40 cellular contexts compared by ENCODE assay signal in genomic region chr4:68861057-68861456, GRCh38. TPM values are rescaled to one million over a fixed set of nuclear protein-coding genes. Genes with fewer than 3 reads are reported as not detected.
"Had no signal": no experiment of that assay in that cellular context is flagged by ENCODE, and none has a peak within 500 bp of the region (broad histone marks: within the 10 kb centered on the region; RNA-seq: fewer than 3 reads in every experiment).

No MANE protein-coding gene starts in this region.

- DNase-seq: activated CD4-positive, alpha-beta memory T cell treated with anti-CD3 and anti-CD28 coated beads for 36 hours; activated CD4-positive, alpha-beta T cell treated with anti-CD3 and anti-CD28 coated beads for 1 hour; activated CD4-positive, alpha-beta T cell treated with anti-CD3 and anti-CD28 coated beads for 36 hours; activated CD4-positive, alpha-beta T cell treated with anti-CD3 and anti-CD28 coated beads, Interleukin-2, amount 10 ng/mL, durations not matched to agents 24 days and 14 days; activated CD4-positive, alpha-beta T cell treated with anti-CD3 and anti-CD28 coated beads, Interleukin-2, amount 50 U/mL, for 1 hour; activated CD4-positive, alpha-beta T cell treated with anti-CD3 and anti-CD28 coated beads, Interleukin-2, amount 50 U/mL, for 4 hours; activated CD4-positive, CD25-positive, alpha-beta regulatory T cell; activated CD8-positive, alpha-beta memory T cell treated with anti-CD3 and anti-CD28 coated beads, Interleukin-2, amount 50 U/mL, for 4 hours; activated CD8-positive, alpha-beta T cell treated with anti-CD3 and anti-CD28 coated beads for 36 hours; activated effector memory CD4-positive, alpha-beta T cell treated with anti-CD3 and anti-CD28 coated beads, Interleukin-2, amount 50 U/mL, for 16 hours; activated gamma-delta T cell treated with Interleukin-2 at 50 U/mL for 16 hours; activated naive CD4-positive, alpha-beta T cell; activated naive CD4-positive, alpha-beta T cell treated with anti-CD3 and anti-CD28 coated beads for 36 hours; activated naive CD4-positive, alpha-beta T cell treated with anti-CD3 and anti-CD28 coated beads, Interleukin-2, amount 50 U/mL, for 16 hours; activated naive CD8-positive, alpha-beta T cell treated with anti-CD3 and anti-CD28 coated beads for 36 hours; activated T-cell treated with anti-CD3 and anti-CD28 coated beads for 4 hours; activated T-cell treated with anti-CD3 and anti-CD28 coated beads, Interleukin-2, amount 50 U/mL, for 1 hour; activated T-cell treated with anti-CD3 and anti-CD28 coated beads, Interleukin-2, amount 50 U/mL, for 4 hours; activated T-cell treated with anti-CD3 and anti-CD28 coated beads, Interleukin-2, amount 50 U/mL, for 72 hours; adrenal gland; amniotic stem cell; aorta; body of pancreas; brain microvascular endothelial cell; central memory CD4-positive, alpha-beta T cell; T-helper 1 cell; T-helper 2 cell; T-helper 9 cell; WERI-Rb-1 had no signal

- H3K36me3 ChIP-seq: adrenal gland, brain microvascular endothelial cell, breast epithelium, WERI-Rb-1 had no signal

- FAIRE-seq: astrocyte, TTC549 had no signal

- ATAC-seq: activated CD4-positive, alpha-beta T cell treated with anti-CD3 and anti-CD28 coated beads for 36 hours; activated CD4-positive, CD25-positive, alpha-beta regulatory T cell treated with anti-CD3 and anti-CD28 coated beads, Interleukin-2, amount 50 U/mL, for 24 hours; activated CD8-positive, alpha-beta T cell treated with anti-CD3 and anti-CD28 coated beads for 36 hours; activated naive CD4-positive, alpha-beta T cell treated with anti-CD3 and anti-CD28 coated beads, Interleukin-2, amount 50 U/mL, for 72 hours; activated T-cell treated with anti-CD3 and anti-CD28 coated beads, Interleukin-2, amount 50 U/mL, for 4 hours; activated T-cell treated with anti-CD3 and anti-CD28 coated beads, Interleukin-2, amount 50 U/mL, for 72 hours; activated T-helper 17 cell treated with anti-CD3 and anti-CD28 coated beads, Interleukin-2, amount 50 U/mL, for 72 hours; body of pancreas; WTC11 had no signal

- H3K27me3 ChIP-seq: adrenal gland, body of pancreas, brain microvascular endothelial cell, breast epithelium had no signal

- H3K9me3 ChIP-seq: adrenal gland had no signal

- H3K27ac ChIP-seq: adrenal gland, body of pancreas, brain microvascular endothelial cell, breast epithelium, WERI-Rb-1 had no signal

- H3K4me3 ChIP-seq: adrenal gland, body of pancreas, breast epithelium had no signal

- H3K4me1 ChIP-seq: adrenal gland, breast epithelium had no signal

RNA-seq across cellular contexts. Expression of gene UGT2B10, which starts 45.3 kb away (rescaled TPM):
- total RNA-seq: activated CD4-positive, alpha-beta memory T cell treated with anti-CD3 and anti-CD28 coated beads for 36 hours; activated CD4-positive, alpha-beta T cell treated with anti-CD3 and anti-CD28 coated beads for 36 hours; activated CD4-positive, alpha-beta T cell treated with anti-CD3 and anti-CD28 coated beads, Interleukin-2, amount 10 ng/mL, durations not matched to agents 24 days and 14 days; activated CD8-positive, alpha-beta memory T cell treated with anti-CD3 and anti-CD28 coated beads for 36 hours; activated CD8-positive, alpha-beta T cell treated with anti-CD3 and anti-CD28 coated beads for 36 hours; activated naive CD4-positive, alpha-beta T cell treated with anti-CD3 and anti-CD28 coated beads for 36 hours; activated naive CD4-positive, alpha-beta T cell treated with anti-CD3 and anti-CD28 coated beads, Interleukin-2, amount 50 U/mL, for 72 hours; activated naive CD8-positive, alpha-beta T cell treated with anti-CD3 and anti-CD28 coated beads for 36 hours; activated T-cell treated with anti-CD3 and anti-CD28 coated beads, Interleukin-2, amount 50 U/mL, for 4 hours; activated T-cell treated with anti-CD3 and anti-CD28 coated beads, Interleukin-2, amount 50 U/mL, for 72 hours; activated T-helper 1 cell treated with anti-CD3 and anti-CD28 coated beads, Interleukin-12 subunit alpha, Interleukin-12 subunit beta, Interleukin-2, Interleukin-4 antibody, amounts not matched to agents 30 ng/mL and 10 ng/mL and 1 ng/mL, durations not matched to agents 14 hours and 24 hours and 36 hours; activated T-helper 17 cell treated with anti-CD3 and anti-CD28 coated beads, Interleukin-2, amount 50 U/mL, for 72 hours; aorta; astrocyte; body of pancreas; breast epithelium; cardiac septum; cerebellum had no signal
- polyA plus RNA-seq: adrenal gland, aorta had no signal
